In genomic region chr4:38325514-38325913, GRCh38 we compare ENCODE assay signal across 6 cellular contexts.
DNase-seq lines count a peak whose midpoint lies in the region; ATAC-seq, FAIRE-seq and TF ChIP-seq lines count a peak whose summit lies in the region.
"Not testable (repeated sequence)": the region's sequence is repeated elsewhere in the genome, so short reads cannot be mapped to it uniquely, and the experiment has no call there.

No MANE protein-coding gene starts in this region.

- not testable (repeated sequence) for BruUV-seq in endothelial cell of umbilical vein (replicated peaks; lab: Mats Ljungman, UMichigan)

- not testable (repeated sequence) for H3K27ac ChIP-seq in CD4-positive, alpha-beta memory T cell (ENCODE audit: low read depth, low read length); endothelial cell of umbilical vein (ENCODE audit: insufficient read depth, low read depth, low read length); neuronal stem cell (replicated peaks; ENCODE audit: low read length)

- H3K4me1 Mint-ChIP-seq in CD4-positive, alpha-beta memory T cell, result peaks cover 39 to 66% (median 47%) of the 10 kb centered on the region in 4 donors
- peaks cover 28% of the 10 kb centered on the region for H3K4me1 Mint-ChIP-seq in T-helper 17 cell
- peaks cover 80% of the 10 kb centered on the region for H3K4me1 Mint-ChIP-seq in activated naive CD4-positive, alpha-beta T cell treated with anti-CD3 and anti-CD28 coated beads, Interleukin-2, amount 10 ng/mL, durations not matched to agents 7 days and 5 days
- peaks cover 49 to 96% (median 77%) of the 10 kb centered on the region in 4 donors for H3K4me1 Mint-ChIP-seq in naive thymus-derived CD8-positive, alpha-beta T cell

- H4K8ac ChIP-seq in neuronal stem cell (ENCODE audit: low read depth, low read length), result not testable (repeated sequence)

- H3K79me2 ChIP-seq in endothelial cell of umbilical vein (ENCODE audit: control insufficient read depth, insufficient read depth, low read length), result not testable (repeated sequence)

- TF ChIP-seq POLR2A in endothelial cell of umbilical vein (IDR thresholded peaks at IDR 0.05; ENCODE audit: low read depth, low read length), result not testable (repeated sequence)

- H3K4me3 ChIP-seq in CD4-positive, alpha-beta memory T cell (ENCODE audit: low read length in 2 of 2); endothelial cell of umbilical vein (replicated peaks in 1 of 3; ENCODE audit: insufficient read depth in 1 of 3, low read depth in 1 of 3, low read length in 3 of 3); neuronal stem cell (ENCODE audit: low read length in 2 of 2): not testable (repeated sequence)

- not testable (repeated sequence) for H4K20me1 ChIP-seq in endothelial cell of umbilical vein (replicated peaks; ENCODE audit: control insufficient read depth, extremely low read depth, insufficient read depth, low read length)

- not testable (repeated sequence) for DNase-seq in CD4-positive, alpha-beta memory T cell; T-helper 17 cell; activated naive CD4-positive, alpha-beta T cell treated with anti-CD3 and anti-CD28 coated beads, Interleukin-2, amount 10 ng/mL, durations not matched to agents 7 days and 5 days; endothelial cell of umbilical vein (ENCODE audit: low read depth, low spot score); naive thymus-derived CD8-positive, alpha-beta T cell; neuronal stem cell (ENCODE audit: low spot score)

- peak; percentile 12 for FAIRE-seq in endothelial cell of umbilical vein (lab: Jason Lieb, UNC)

- H3K23ac ChIP-seq in neuronal stem cell (ENCODE audit: low read depth, low read length, poor library complexity), result not testable (repeated sequence)

- CTCF ChIA-PET in CD4-positive, alpha-beta memory T cell (lab: Charles Lee; ENCODE audit: partially characterized antibody), result interaction anchor here (1.2 to 4.2 kb wide), 2 partner anchors 133 to 350 kb away, joined by 3 to 42 read pairs; no protein-coding TSS in a partner anchor
- CTCF ChIA-PET in activated naive CD4-positive, alpha-beta T cell treated with anti-CD3 and anti-CD28 coated beads, Interleukin-2, amount 10 ng/mL, durations not matched to agents 7 days and 5 days (lab: Charles Lee); endothelial cell of umbilical vein (lab: Charles Lee): not testable (repeated sequence)

- POLR2A ChIA-PET in CD4-positive, alpha-beta memory T cell (lab: Charles Lee; ENCODE audit: partially characterized antibody), result interaction anchor here (1.0 to 1.3 kb wide), 2 partner anchors 350 to 402 kb away, joined by 3 read pairs; no protein-coding TSS in a partner anchor
- POLR2A ChIA-PET in endothelial cell of umbilical vein (lab: Charles Lee), result not testable (repeated sequence)
- POLR2A ChIA-PET in naive thymus-derived CD8-positive, alpha-beta T cell (lab: Charles Lee), result interaction anchor here (0.6 to 2.2 kb wide), 4 partner anchors 184 to 469 kb away, joined by 5 to 7 read pairs (median 6); no protein-coding TSS in a partner anchor

- not testable (repeated sequence) for H3K4ac ChIP-seq in neuronal stem cell (ENCODE audit: low read length)

- H3K14ac ChIP-seq in neuronal stem cell (ENCODE audit: low read length), result not testable (repeated sequence)

- H3K36me3 ChIP-seq in CD4-positive, alpha-beta memory T cell (ENCODE audit: insufficient read depth, low read length); endothelial cell of umbilical vein (ENCODE audit: control insufficient read depth in 2 of 2, extremely low read depth in 1 of 2, insufficient read depth in 2 of 2, low read length in 2 of 2); neuronal stem cell (replicated peaks in 1 of 2; ENCODE audit: control insufficient read depth in 2 of 2, insufficient read depth in 2 of 2, low read length in 2 of 2): not testable (repeated sequence)

- H2AFZ ChIP-seq in endothelial cell of umbilical vein (ENCODE audit: low read depth, low read length); neuronal stem cell (ENCODE audit: low read length): not testable (repeated sequence)

- not testable (repeated sequence) for H3K9me3 ChIP-seq in CD4-positive, alpha-beta memory T cell (ENCODE audit: control insufficient read depth in 1 of 2, low read length in 2 of 2); T-helper 17 cell (ENCODE audit: control insufficient read depth, low read length, poor library complexity, severe bottlenecking); endothelial cell of umbilical vein (replicated peaks; ENCODE audit: control insufficient read depth, insufficient read depth, low read length); neuronal stem cell (replicated peaks in 1 of 2; ENCODE audit: control insufficient read depth in 2 of 2, insufficient read depth in 1 of 2, low read depth in 1 of 2, low read length in 2 of 2)

- no CpG with 5 or more reads among the region's 3 CpGs for WGBS in neuronal stem cell (ENCODE audit: extremely low coverage in 2 of 2, insufficient read length in 2 of 2, insufficient replicate concordance in 1 of 2), 2 donors

- not testable (repeated sequence) for H2BK12ac ChIP-seq in neuronal stem cell (ENCODE audit: low read length)

- H3K9ac ChIP-seq in endothelial cell of umbilical vein (replicated peaks; ENCODE audit: extremely low read depth, insufficient read depth, low read length); neuronal stem cell (ENCODE audit: low read depth, low read length, poor library complexity): not testable (repeated sequence)

- not testable (repeated sequence) for H3K9me1 ChIP-seq in endothelial cell of umbilical vein (replicated peaks; ENCODE audit: control insufficient read depth, extremely low read depth, insufficient read depth, low read length)

- not testable (repeated sequence) for H3K9me3 Mint-ChIP-seq in CD4-positive, alpha-beta memory T cell; naive thymus-derived CD8-positive, alpha-beta T cell
- peaks cover 22% of the 10 kb centered on the region for H3K9me3 Mint-ChIP-seq in activated naive CD4-positive, alpha-beta T cell treated with anti-CD3 and anti-CD28 coated beads, Interleukin-2, amount 10 ng/mL, durations not matched to agents 7 days and 5 days

- H2BK5ac ChIP-seq in neuronal stem cell (ENCODE audit: low read length), result not testable (repeated sequence)

- not testable (repeated sequence) for ATAC-seq in T-helper 17 cell; naive thymus-derived CD8-positive, alpha-beta T cell

- not testable (repeated sequence) for H3K36me3 Mint-ChIP-seq in CD4-positive, alpha-beta memory T cell; T-helper 17 cell (ENCODE audit: low read depth); naive thymus-derived CD8-positive, alpha-beta T cell
- H3K36me3 Mint-ChIP-seq in activated naive CD4-positive, alpha-beta T cell treated with anti-CD3 and anti-CD28 coated beads, Interleukin-2, amount 10 ng/mL, durations not matched to agents 7 days and 5 days, result peaks cover 17% of the 10 kb centered on the region

- not testable (repeated sequence) for H3K18ac ChIP-seq in neuronal stem cell (ENCODE audit: low read length)

- H4K91ac ChIP-seq in neuronal stem cell (ENCODE audit: low read depth, low read length, poor library complexity), result not testable (repeated sequence)

- H2BK120ac ChIP-seq in neuronal stem cell (ENCODE audit: low read depth, low read length), result not testable (repeated sequence)

- H3K27me3 Mint-ChIP-seq in CD4-positive, alpha-beta memory T cell; T-helper 17 cell; activated naive CD4-positive, alpha-beta T cell treated with anti-CD3 and anti-CD28 coated beads, Interleukin-2, amount 10 ng/mL, durations not matched to agents 7 days and 5 days; naive thymus-derived CD8-positive, alpha-beta T cell: not testable (repeated sequence)

- dilution Hi-C loops in endothelial cell of umbilical vein (cut with MboI; ENCODE audit: extremely low pct_ligation_motif_present, low sequenced_read_pairs), result not testable (repeated sequence)

- TF ChIP-seq CTCF in endothelial cell of umbilical vein (IDR thresholded peaks at IDR 0.05; ENCODE audit: extremely low read depth in 1 of 2, insufficient read depth in 1 of 2, low read depth in 1 of 2, low read length in 2 of 2), result not testable (repeated sequence)

- not testable (repeated sequence) for H2BK15ac ChIP-seq in neuronal stem cell (ENCODE audit: low read length)

- peak overlapping the region in 6 of 7 donors; percentile 19 to 83 (median 62) for H3K27ac Mint-ChIP-seq in CD4-positive, alpha-beta memory T cell
- not testable (repeated sequence) for H3K27ac Mint-ChIP-seq in T-helper 17 cell
- peak overlapping the region; percentile 43 for H3K27ac Mint-ChIP-seq in activated naive CD4-positive, alpha-beta T cell treated with anti-CD3 and anti-CD28 coated beads, Interleukin-2, amount 10 ng/mL, durations not matched to agents 7 days and 5 days
- H3K27ac Mint-ChIP-seq in naive thymus-derived CD8-positive, alpha-beta T cell, result peak overlapping the region; percentile 15 to 97 (median 92)

- peaks cover 54% of the 10 kb centered on the region for H3K4me1 ChIP-seq in CD4-positive, alpha-beta memory T cell (ENCODE audit: insufficient read depth, low read length)
- H3K4me1 ChIP-seq in endothelial cell of umbilical vein (ENCODE audit: control insufficient read depth, extremely low read depth, insufficient read depth, low read length); neuronal stem cell (ENCODE audit: control insufficient read depth in 2 of 2, insufficient read depth in 1 of 2, low read depth in 1 of 2, low read length in 2 of 2): not testable (repeated sequence)

- H3K27me3 ChIP-seq in CD4-positive, alpha-beta memory T cell (ENCODE audit: insufficient read depth, low read length); endothelial cell of umbilical vein (ENCODE audit: control insufficient read depth in 2 of 2, insufficient read depth in 2 of 2, low read length in 2 of 2); neuronal stem cell (ENCODE audit: control insufficient read depth in 3 of 3, insufficient read depth in 3 of 3, low read depth in 1 of 3, low read length in 3 of 3): not testable (repeated sequence)

- not testable (repeated sequence) for H3K79me1 ChIP-seq in neuronal stem cell (ENCODE audit: low read depth, low read length)

- H3K4me3 Mint-ChIP-seq in CD4-positive, alpha-beta memory T cell, result peak overlapping the region in 5 of 8 donors; percentile 2 to 31 (median 18)
- peak overlapping the region; percentile 12 for H3K4me3 Mint-ChIP-seq in T-helper 17 cell
- H3K4me3 Mint-ChIP-seq in activated naive CD4-positive, alpha-beta T cell treated with anti-CD3 and anti-CD28 coated beads, Interleukin-2, amount 10 ng/mL, durations not matched to agents 7 days and 5 days, result not testable (repeated sequence)
- H3K4me3 Mint-ChIP-seq in naive thymus-derived CD8-positive, alpha-beta T cell, result peak overlapping the region in 8 of 10 donors; percentile 54 to 73 (median 60)

- peak overlapping the region; percentile 81 for H2AK5ac ChIP-seq in neuronal stem cell (ENCODE audit: low read depth, low read length)

- intact Hi-C loops in CD4-positive, alpha-beta memory T cell (cut with micrococcal nuclease), result loop anchor here (5.0 kb wide), 1 partner anchor 182 kb away; no protein-coding TSS in a partner anchor
- intact Hi-C loops in endothelial cell of umbilical vein (cut with micrococcal nuclease), result not testable (repeated sequence)

- not testable (repeated sequence) for H3K4me2 ChIP-seq in endothelial cell of umbilical vein (ENCODE audit: insufficient read depth, low read length); neuronal stem cell (ENCODE audit: insufficient read depth, low read length, poor library complexity, severe bottlenecking)
